9 cellular contexts compared by ENCODE assay signal in genomic region chr12:57276935-57277563, GRCh38. TPM values are rescaled to one million over a fixed set of nuclear protein-coding genes. Genes with fewer than 3 reads are reported as not detected.
DNase-seq lines count a peak whose midpoint lies in the region; ATAC-seq, FAIRE-seq and TF ChIP-seq lines count a peak whose summit lies in the region.
"Had no signal": no experiment of that assay in that cellular context is flagged by ENCODE, and none has a peak within 500 bp of the region (broad histone marks: within the 10 kb centered on the region; RNA-seq: fewer than 3 reads in every experiment).

No MANE protein-coding gene starts in this region.

- peak overlapping the region; percentile 39 for H3K27ac Mint-ChIP-seq in T-helper 17 cell

- H3K4me3 Mint-ChIP-seq in T-helper 17 cell = no peak overlapping the region

- no peak for FAIRE-seq in RCC 7860 (lab: Jason Lieb, UNC)

- no peaks in the 10 kb centered on the region for H3K27me3 Mint-ChIP-seq in T-helper 17 cell

- ATAC-seq in T-helper 17 cell = no peak
- no peak for ATAC-seq in GM21515 (IDR thresholded peaks at IDR 0.05; ENCODE audit: unreplicated experiment)

- peaks cover 12% of the 10 kb centered on the region for H3K36me3 Mint-ChIP-seq in T-helper 17 cell (ENCODE audit: low read depth)

- H3K4me3 ChIP-seq in AG09309 (ENCODE audit: control insufficient read depth, low read depth, low read length) (no peak overlapping the region), GM12875 (ENCODE audit: low read depth, low read length) (no peak overlapping the region)

- DNase-seq in AG09309 (ENCODE audit: low read depth) (no peak), T-helper 17 cell (no peak), hepatic stellate cell (ENCODE audit: low spot score) (peak; percentile 35), NCI-H2029 treated with DMSO at 0.1 percent for 48 hours (lab: John Stamatoyannopoulos, UW) (no peak), RCC 7860 (ENCODE audit: low spot score) (no peak), NCI-H1092 (lab: John Stamatoyannopoulos, UW) (no peak)

- TF ChIP-seq CTCF in AG09309 (IDR thresholded peaks at IDR 0.05; ENCODE audit: control insufficient read depth, insufficient read depth, low read depth, low read length, missing control alignments) (peak; percentile 52), GM12875 (IDR thresholded peaks at IDR 0.05; ENCODE audit: borderline replicate concordance, insufficient read depth, low read depth, low read length) (peak; percentile 25; the same call in 1 of the 2 replicates)

- H3K9me3 ChIP-seq in T-helper 17 cell (ENCODE audit: control insufficient read depth, low read length, poor library complexity, severe bottlenecking) = no peaks in the 10 kb centered on the region
- H3K9me3 ChIP-seq: neutrophil had no signal

- H3K4me1 Mint-ChIP-seq in T-helper 17 cell = peaks cover 24% of the 10 kb centered on the region

RNA-seq across cellular contexts. Expression of gene STAC3, which starts 26.1 kb away (rescaled TPM):
- 1 to 10 TPM; 1.6 to 1.9 TPM for total RNA-seq in T-helper 17 cell

RNA-seq across cellular contexts. Expression of gene SHMT2, which starts 47.5 kb away (rescaled TPM):
- 10 to 100 TPM; 28.8 to 36.9 TPM for total RNA-seq in T-helper 17 cell
